ENCODE assay signal across 8 cellular contexts in genomic region chr7:76292206-76292573, GRCh38. TPM values are rescaled to one million over a fixed set of nuclear protein-coding genes. Genes with fewer than 3 reads are reported as not detected.
A peak's percentile ranks its signal among the peaks of the same experiment; 100 is the strongest.
DNase-seq lines count a peak whose midpoint lies in the region; ATAC-seq and TF ChIP-seq lines count a peak whose summit lies in the region.

No MANE protein-coding gene starts in this region.

- peak overlapping the region; percentile 78 for H3K4me2 ChIP-seq in HCT116 (ENCODE audit: low read length)

- no peak for TF ChIP-seq RAD21 in HCT116 (IDR thresholded peaks at IDR 0.05; ENCODE audit: low read depth)

- TSS peak; percentile 54 for BruUV-seq in HCT116 (replicated peaks; lab: Mats Ljungman, UMichigan)

- RAD21 ChIA-PET in HCT116 (lab: Charles Lee; ENCODE audit: low non-redundant PET in 1 of 2, low total read pairs in 2 of 2, uncharacterized antibody in 2 of 2, unreplicated experiment in 2 of 2): interaction anchor here (0.6 to 2.2 kb wide), 4 partner anchors 19 to 223 kb away, joined by 3 to 16 read pairs (median 12); no protein-coding TSS in a partner anchor

- H3K4me3 ChIP-seq in HCT116 (replicated peaks in 1 of 2; ENCODE audit: low read depth in 1 of 2, low read length in 2 of 2) (peak overlapping the region; percentile 43 to 45), stomach (peak overlapping the region; percentile 26 to 38 (median 33))

- ATAC-seq in HCT116 (peak; percentile 2), SK-N-SH treated with all-trans-retinoic acid at 6 μM for 48 hours (peak; percentile 1; the same call in 2 of the 3 replicates), Right ventricle myocardium superior (ENCODE audit: poor library complexity) (peak; percentile 14)

- no peak overlapping the region for H2AFZ ChIP-seq in HCT116 (ENCODE audit: low read depth, low read length, poor library complexity, severe bottlenecking)

- H3K36me3 ChIP-seq in HCT116 (ENCODE audit: control insufficient read depth in 1 of 2, insufficient read depth in 2 of 2, low read length in 2 of 2) (no peaks in the 10 kb centered on the region), stomach (no peaks in the 10 kb centered on the region)

- CTCF ChIA-PET in HCT116 (lab: Charles Lee): interaction anchor here (0.8 to 2.7 kb wide), 7 partner anchors 10 to 114 kb away, joined by 3 to 64 read pairs (median 8); no protein-coding TSS in a partner anchor

- H3K27me3 ChIP-seq in HCT116 (ENCODE audit: insufficient read depth, low read length) (no peaks in the 10 kb centered on the region), stomach (no peaks in the 10 kb centered on the region)

- no peak for TF ChIP-seq POLR2A in HCT116 (IDR thresholded peaks at IDR 0.05; ENCODE audit: borderline replicate concordance, extremely low read depth, insufficient read depth, insufficient read length)
- TF ChIP-seq POLR2A in stomach (IDR thresholded peaks at IDR 0.05): no peak

- H3K9me2 ChIP-seq in HCT116 (ENCODE audit: insufficient read depth): no peaks in the 10 kb centered on the region

- peak overlapping the region; percentile 99 for H3K27ac ChIP-seq in HCT116 (ENCODE audit: low read depth, low read length)
- H3K27ac ChIP-seq in stomach: peak overlapping the region; percentile 80 to 99 (median 93)

- H3K4me1 ChIP-seq in HCT116 (ENCODE audit: control insufficient read depth in 1 of 2, insufficient read depth in 2 of 2, low read length in 2 of 2) (peaks cover 71 to 83% of the 10 kb centered on the region in 2 experiments), stomach (peaks cover 54 to 64% (median 61%) of the 10 kb centered on the region in 4 donors)

- intact Hi-C loops in HCT116 (cut with micrococcal nuclease) (no loop called here), Right ventricle myocardium superior (cut with DNase I) (no loop called here), stomach (cut with DNase I; ENCODE audit: low total_unique reads) (no loop called here)

- no peak for TF ChIP-seq CTCF in HCT116 (IDR thresholded peaks at IDR 0.05 in 2 of 3, conservative IDR thresholded peaks at IDR 0.05 in 1 of 3; ENCODE audit: borderline replicate concordance in 1 of 3, insufficient read depth in 1 of 3, low read depth in 2 of 3, low read length in 2 of 3)
- no peak for TF ChIP-seq CTCF in stomach (IDR thresholded peaks at IDR 0.05)

- POLR2A ChIA-PET in HCT116 (lab: Charles Lee): interaction anchor here (0.7 to 2.4 kb wide), 4 partner anchors 10 to 126 kb away, joined by 3 to 21 read pairs (median 6); partner anchors contain the start of gene HSPB1

- H3K9ac ChIP-seq in HCT116 (ENCODE audit: low read length): peak overlapping the region; percentile 62

- H3K9me3 ChIP-seq in HCT116 (ENCODE audit: control insufficient read depth in 1 of 2, insufficient read depth in 1 of 2, low read depth in 1 of 2, low read length in 2 of 2): no peaks in the 10 kb centered on the region
- no peaks in the 10 kb centered on the region for H3K9me3 ChIP-seq in stomach

- DNase-seq in HCT116 (ENCODE audit: low read depth, low spot score): no peak
- no peak for DNase-seq in Right ventricle myocardium superior
- DNase-seq in stomach: no peak
- DNase-seq in stimulated activated CD4-positive, alpha-beta T cell treated with anti-CD3 and anti-CD28 coated beads, Interleukin-2, amount 100 ng/mL, for 24 hours: no peak
- DNase-seq in NCI-H526 treated with DMSO at 0.1 percent for 48 hours (lab: John Stamatoyannopoulos, UW): no peak
- DNase-seq in stimulated activated naive CD4-positive, alpha-beta T cell treated with Interleukin-2 at 50 U/mL for 16 hours (lab: John Stamatoyannopoulos, UW): no peak
- DNase-seq in activated effector memory CD4-positive, alpha-beta T cell treated with Interleukin-2 at 50 U/mL for 16 hours: no peak

- no peaks in the 10 kb centered on the region for H3K79me2 ChIP-seq in HCT116 (ENCODE audit: insufficient read depth, low read length)

- 2 to 15% (median 8%) methylated on average over 5 of the region's 5 CpGs for WGBS in stomach, 5 donors

- no peak for TF ChIP-seq EP300 in stomach (IDR thresholded peaks at IDR 0.05)

- no peaks in the 10 kb centered on the region for H4K20me1 ChIP-seq in HCT116 (ENCODE audit: insufficient read depth)

TF ChIP-seq in HCT116, 20 proteins besides CTCF, POLR2A, EP300 and RAD21 (continues in another document):
- TF ChIP-seq JUND (IDR thresholded peaks at IDR 0.05) (no peak), POLR2AphosphoS5 (IDR thresholded peaks at IDR 0.05; ENCODE audit: low read depth, low read length) (no peak), ELF1 (IDR thresholded peaks at IDR 0.05; ENCODE audit: borderline replicate concordance, low read depth) (no peak), SRF (IDR thresholded peaks at IDR 0.05; ENCODE audit: low read depth) (no peak), CEBPB (IDR thresholded peaks at IDR 0.05; ENCODE audit: low read depth) (no peak), SP1 (IDR thresholded peaks at IDR 0.05; ENCODE audit: low read depth) (no peak), ATF3 (IDR thresholded peaks at IDR 0.05) (no peak), ZNF274 (IDR thresholded peaks at IDR 0.05; ENCODE audit: low read depth, low read length) (no peak), REST (IDR thresholded peaks at IDR 0.05; ENCODE audit: low read depth) (no peak)

TF ChIP-seq in SK-N-SH treated with all-trans-retinoic acid at 6 μM for 48 hours, 23 proteins besides CTCF, POLR2A, EP300 and RAD21:
- TF ChIP-seq CREB5 (CRISPR knock-in tag; IDR thresholded peaks at IDR 0.05; ENCODE audit: low read depth) (no peak), POU6F1 (CRISPR knock-in tag; IDR thresholded peaks at IDR 0.05; ENCODE audit: borderline replicate concordance, low read depth) (no peak), ZFP30 (CRISPR knock-in tag; IDR thresholded peaks at IDR 0.05) (no peak), OSR1 (CRISPR knock-in tag; IDR thresholded peaks at IDR 0.05) (no peak), ZNF70 (CRISPR knock-in tag; IDR thresholded peaks at IDR 0.05) (no peak), ZNF565 (CRISPR knock-in tag; conservative IDR thresholded peaks at IDR 0.05; ENCODE audit: low read depth) (no peak), ZNF8 (CRISPR knock-in tag; IDR thresholded peaks at IDR 0.05) (no peak), TCF4 (CRISPR knock-in tag; IDR thresholded peaks at IDR 0.05; ENCODE audit: borderline replicate concordance) (no peak), TSHZ2 (CRISPR knock-in tag; IDR thresholded peaks at IDR 0.05) (no peak), ESRRG (CRISPR knock-in tag; IDR thresholded peaks at IDR 0.05) (no peak)
TF ChIP-seq in SK-N-SH treated with all-trans-retinoic acid at 6 μM for 48 hours: peak in this region for 0.

RNA-seq across cellular contexts. Expression of gene HSPB1, which starts 10.3 kb away (rescaled TPM):
- total RNA-seq in HCT116 (2021; ENCODE audit: unreplicated experiment) (524 TPM), Right ventricle myocardium superior (2,459 TPM), stomach (1,000 to 10,000 TPM in 1 of 5 donors, 100 to 1,000 TPM in 3, 10 to 100 TPM in 1; 21.8 to 2,022 (median 373) TPM)
- 568 and 601 TPM in 2 replicates for polyA plus RNA-seq in HCT116 (2012)
- 1,000 to 10,000 TPM in 1 of 3 donors, 100 to 1,000 TPM in 2; 320 to 2,297 (median 486) TPM for polyA plus RNA-seq in stomach
